In genomic region chr15:59828871-59829270, GRCh38 we compare ENCODE assay signal across 26 cellular contexts.
"Had no signal": no experiment of that assay in that cellular context is flagged by ENCODE, and none has a peak within 500 bp of the region (broad histone marks: within the 10 kb centered on the region; RNA-seq: fewer than 3 reads in every experiment).

No MANE protein-coding gene starts in this region.

- H3K27me3 ChIP-seq: gastrocnemius medialis, upper lobe of left lung had no signal

- H3K4me2 ChIP-seq: smooth muscle cell had no signal

- H3K4me1 ChIP-seq: gastrocnemius medialis, pancreas, psoas muscle, upper lobe of left lung had no signal

- H3K36me3 ChIP-seq: gastrocnemius medialis, pancreas, upper lobe of left lung had no signal

- H3K27ac ChIP-seq: gastrocnemius medialis, pancreas, psoas muscle, upper lobe of left lung had no signal

- DNase-seq: activated CD4-positive, alpha-beta memory T cell treated with anti-CD3 and anti-CD28 coated beads, Interleukin-2, amount 10 ng/mL, durations not matched to agents 7 days and 5 days; activated CD4-positive, alpha-beta T cell treated with anti-CD3 and anti-CD28 coated beads for 1 hour; activated CD4-positive, alpha-beta T cell treated with anti-CD3 and anti-CD28 coated beads, Interleukin-2, amount 10 ng/mL, durations not matched to agents 7 days and 5 days; activated CD8-positive, alpha-beta memory T cell treated with anti-CD3 and anti-CD28 coated beads, Interleukin-2, amount 50 U/mL, for 48 hours; activated gamma-delta T cell; activated naive CD4-positive, alpha-beta T cell treated with anti-CD3 and anti-CD28 coated beads, Interleukin-2, amount 50 U/mL, for 16 hours; activated T-cell treated with anti-CD3 and anti-CD28 coated beads, Interleukin-2, amount 50 U/mL, for 24 hours; amniotic stem cell; central memory CD4-positive, alpha-beta T cell; endodermal cell; gastrocnemius medialis; glutamatergic neuron; islet precursor cell; left colon; naive thymus-derived CD8-positive, alpha-beta T cell; nucleus accumbens; pancreas; psoas muscle; stimulated activated CD4-positive, alpha-beta T cell treated with anti-CD3 and anti-CD28 coated beads, Interleukin-1b, Interleukin-23, amount 100 ng/mL, for 48 hours; stimulated activated CD4-positive, alpha-beta T cell treated with anti-CD3 and anti-CD28 coated beads, Interleukin-4, amount 100 ng/mL, for 4 hours; stimulated activated CD8-positive, alpha-beta memory T cell treated with anti-CD3 and anti-CD28 coated beads, Interleukin-4, amount 100 ng/mL, for 48 hours; stimulated activated naive CD8-positive, alpha-beta T cell treated with anti-CD3 and anti-CD28 coated beads, Interleukin-15, amount 100 ng/mL, for 72 hours; substantia nigra; T-helper 17 cell had no signal

- H3K4me3 ChIP-seq: gastrocnemius medialis, pancreas, psoas muscle, smooth muscle cell, upper lobe of left lung had no signal

- H3K9me3 ChIP-seq: gastrocnemius medialis, pancreas, psoas muscle, upper lobe of left lung had no signal
